Comparison of ENCODE assay signal across 25 cellular contexts in genomic region chr1:35532497-35533226, GRCh38. TPM values are rescaled to one million over a fixed set of nuclear protein-coding genes. Genes with fewer than 3 reads are reported as not detected.
DNase-seq lines count a peak whose midpoint lies in the region; ATAC-seq and TF ChIP-seq lines count a peak whose summit lies in the region.
"Had no signal": no experiment of that assay in that cellular context is flagged by ENCODE, and none has a peak within 500 bp of the region (broad histone marks: within the 10 kb centered on the region; RNA-seq: fewer than 3 reads in every experiment).

No MANE protein-coding gene starts in this region.

- peaks cover 13% of the 10 kb centered on the region for H3K36me3 Mint-ChIP-seq in activated naive CD4-positive, alpha-beta T cell treated with anti-CD3 and anti-CD28 coated beads for 36 hours (ENCODE audit: low read depth)

- H3K27me3 Mint-ChIP-seq in activated naive CD4-positive, alpha-beta T cell treated with anti-CD3 and anti-CD28 coated beads for 36 hours (ENCODE audit: low read depth), result no peaks in the 10 kb centered on the region
- H3K27me3 Mint-ChIP-seq: activated T-cell treated with anti-CD3 and anti-CD28 coated beads, Interleukin-2, amount 50 U/mL, for 24 hours; B cell; naive B cell had no signal

- DNase-seq in left cardiac atrium (no peak), right atrium auricular region (ENCODE audit: low spot score) (no peak), cerebellum (ENCODE audit: low spot score) (peak; percentile 54), iris pigment epithelial cell (ENCODE audit: low read depth) (peak; percentile 14), thoracic aorta (ENCODE audit: low spot score) (no peak), upper lobe of right lung (no peak)
- no peak for DNase-seq in activated naive CD4-positive, alpha-beta T cell treated with anti-CD3 and anti-CD28 coated beads for 36 hours
- DNase-seq: activated CD4-positive, alpha-beta T cell treated with anti-CD3 and anti-CD28 coated beads for 4 hours; activated gamma-delta T cell treated with Interleukin-2 at 50 U/mL for 16 hours; activated T-cell treated with anti-CD3 and anti-CD28 coated beads, Interleukin-2, amount 50 U/mL, for 24 hours; left colon; mesenchymal stem cell; naive B cell; NCI-H1092 treated with DMSO at 0.1 percent for 48 hours; NCI-H1930; NCI-H526; NK-92 treated with Interleukin-12 subunit alpha and Interleukin-12 subunit beta, amount 100 ng/mL, for 24 hours; PC-9; SHP77; stimulated activated naive CD8-positive, alpha-beta T cell treated with anti-CD3 and anti-CD28 coated beads, Interleukin-15, Interleukin-2, amounts not matched to agents 100 U/mL and 50 U/mL, for 24 hours had no signal

- peak overlapping the region in 1 of 2 donors; percentile 36 for H3K27ac ChIP-seq in right atrium auricular region
- peak overlapping the region; percentile 3 to 42 for H3K27ac ChIP-seq in thoracic aorta
- H3K27ac ChIP-seq in upper lobe of right lung, result no peak overlapping the region
- H3K27ac ChIP-seq: A549, PC-9 had no signal

- H3K27ac Mint-ChIP-seq in activated naive CD4-positive, alpha-beta T cell treated with anti-CD3 and anti-CD28 coated beads for 36 hours, result no peak overlapping the region
- H3K27ac Mint-ChIP-seq: activated T-cell treated with anti-CD3 and anti-CD28 coated beads, Interleukin-2, amount 50 U/mL, for 24 hours; B cell; T-helper 2 cell treated with Interferon-gamma antibody and Interleukin-4, amounts not matched to agents 5 μg/mL and 100 μg/mL, for 36 hours had no signal

- peaks cover 37% of the 10 kb centered on the region for H3K4me1 Mint-ChIP-seq in activated naive CD4-positive, alpha-beta T cell treated with anti-CD3 and anti-CD28 coated beads for 36 hours (ENCODE audit: low read depth)

- H3K4me3 Mint-ChIP-seq in activated naive CD4-positive, alpha-beta T cell treated with anti-CD3 and anti-CD28 coated beads for 36 hours, result no peak overlapping the region
- H3K4me3 Mint-ChIP-seq: activated T-cell treated with anti-CD3 and anti-CD28 coated beads, Interleukin-2, amount 50 U/mL, for 24 hours; B cell; naive B cell; T-helper 2 cell treated with Interferon-gamma antibody and Interleukin-4, amounts not matched to agents 5 μg/mL and 100 μg/mL, for 36 hours had no signal

- H3K27me3 ChIP-seq in right atrium auricular region, result no peaks in the 10 kb centered on the region
- H3K27me3 ChIP-seq in thoracic aorta (replicated peaks; ENCODE audit: insufficient read depth), result no peaks in the 10 kb centered on the region
- no peaks in the 10 kb centered on the region for H3K27me3 ChIP-seq in upper lobe of right lung

- H3K4me1 ChIP-seq in right atrium auricular region (peaks cover 0 to 28% of the 10 kb centered on the region in 2 donors), thoracic aorta (ENCODE audit: control insufficient read depth in 1 of 2, low read depth in 2 of 2) (peaks cover 13 to 37% of the 10 kb centered on the region in 2 donors), upper lobe of right lung (peaks cover 26% of the 10 kb centered on the region)
- H3K4me1 ChIP-seq: A549 had no signal

- peaks cover 16% of the 10 kb centered on the region for H3K36me3 ChIP-seq in right atrium auricular region
- no peaks in the 10 kb centered on the region for H3K36me3 ChIP-seq in thoracic aorta
- H3K36me3 ChIP-seq in upper lobe of right lung, result no peaks in the 10 kb centered on the region

- H3K9me3 ChIP-seq in right atrium auricular region, result no peaks in the 10 kb centered on the region
- H3K9me3 ChIP-seq in thoracic aorta, result no peaks in the 10 kb centered on the region
- no peaks in the 10 kb centered on the region for H3K9me3 ChIP-seq in upper lobe of right lung

- CTCF ChIA-PET in activated naive CD4-positive, alpha-beta T cell treated with anti-CD3 and anti-CD28 coated beads for 36 hours (lab: Charles Lee), result interaction anchor here (0.5 to 1.1 kb wide), 2 partner anchors 81 to 400 kb away, joined by 3 read pairs; no protein-coding TSS in a partner anchor

- H3K4me3 ChIP-seq in right atrium auricular region (no peak overlapping the region), thoracic aorta (no peak overlapping the region), upper lobe of right lung (no peak overlapping the region)
- H3K4me3 ChIP-seq: A549, PC-9 had no signal

- TF ChIP-seq CTCF in right atrium auricular region (IDR thresholded peaks at IDR 0.05) (no peak), thoracic aorta (IDR thresholded peaks at IDR 0.05) (no peak), upper lobe of right lung (IDR thresholded peaks at IDR 0.05) (no peak)

- intact Hi-C loops in left cardiac atrium (cut with DNase I) (no loop called here), upper lobe of right lung (cut with DNase I) (no loop called here)
- intact Hi-C loops in activated naive CD4-positive, alpha-beta T cell treated with anti-CD3 and anti-CD28 coated beads for 36 hours (cut with micrococcal nuclease), result loop anchor here (1.0 kb wide), 1 partner anchor 48 kb away; no protein-coding TSS in a partner anchor

- H3K9me3 Mint-ChIP-seq in activated naive CD4-positive, alpha-beta T cell treated with anti-CD3 and anti-CD28 coated beads for 36 hours, result peaks cover 8% of the 10 kb centered on the region

- peak; percentile 40 to 41 for ATAC-seq in left cardiac atrium
- no peak for ATAC-seq in thoracic aorta (ENCODE audit: insufficient number of reproducible peaks, low FRiP score, low read depth)
- ATAC-seq in HG03439 (IDR thresholded peaks at IDR 0.05; ENCODE audit: unreplicated experiment), result no peak
- no peak for ATAC-seq in upper lobe of right lung
- ATAC-seq: A549; left colon; stimulated activated naive CD8-positive, alpha-beta T cell treated with anti-CD3 and anti-CD28 coated beads, Interleukin-15, Interleukin-2, amounts not matched to agents 100 U/mL and 50 U/mL, for 24 hours had no signal

RNA-seq across cellular contexts. Expression of gene KIAA0319L, which starts 24.5 kb away (rescaled TPM):
- total RNA-seq in left cardiac atrium (10 to 100 TPM; 50.2 to 56.6 TPM), right atrium auricular region (10 to 100 TPM; 62.5 to 95.0 TPM), cerebellum (59.1 TPM), thoracic aorta (10 to 100 TPM; 62.4 to 62.6 TPM), upper lobe of right lung (87.7 TPM)
- total RNA-seq in activated naive CD4-positive, alpha-beta T cell treated with anti-CD3 and anti-CD28 coated beads for 36 hours, result 10 to 100 TPM; 22.6 to 24.2 TPM

RNA-seq across cellular contexts. Expression of gene NCDN, which starts 24.9 kb away (rescaled TPM):
- total RNA-seq in left cardiac atrium (10 to 100 TPM; 23.4 TPM), right atrium auricular region (10 to 100 TPM; 30.6 to 33.7 TPM), cerebellum (40.7 TPM), thoracic aorta (10 to 100 TPM; 21.0 to 39.0 TPM), upper lobe of right lung (24.8 TPM)
- total RNA-seq in activated naive CD4-positive, alpha-beta T cell treated with anti-CD3 and anti-CD28 coated beads for 36 hours, result 10 to 100 TPM; 12.1 to 13.4 TPM

RNA-seq across cellular contexts. Expression of gene TFAP2E, which starts 40.5 kb away (rescaled TPM):
- under 1 TPM; 0.32 to 0.47 TPM for total RNA-seq in left cardiac atrium
- not detected for total RNA-seq in right atrium auricular region
- 0.54 TPM for total RNA-seq in cerebellum
- total RNA-seq in thoracic aorta, result 1 to 10 TPM in 1 of 2 donors, not detected in 1; 4.7 TPM
- total RNA-seq in upper lobe of right lung, result 1.9 TPM
- total RNA-seq in activated naive CD4-positive, alpha-beta T cell treated with anti-CD3 and anti-CD28 coated beads for 36 hours, result under 1 TPM; 0.19 to 0.27 TPM
- total RNA-seq: H4 had no signal

Comparison
In these comparisons a context has a peak if more than half of its experiments do, and no peak if none do; other contexts are left out.
1. ATAC-seq: peak in left cardiac atrium (2 of 2); none in thoracic aorta (single experiment), HG03439 (single experiment) and upper lobe of right lung (single experiment).
2. DNase-seq: peak in cerebellum (single experiment) and iris pigment epithelial cell (single experiment); none in left cardiac atrium (single experiment), right atrium auricular region (single experiment), thoracic aorta (single experiment), upper lobe of right lung (single experiment) and activated naive CD4-positive, alpha-beta T cell treated with anti-CD3 and anti-CD28 coated beads for 36 hours (single experiment).